In genomic region chr12:113528606-113529005, GRCh38 we compare ENCODE assay signal across 23 cellular contexts. TPM values are rescaled to one million over a fixed set of nuclear protein-coding genes. Genes with fewer than 3 reads are reported as not detected.
"Had no signal": no experiment of that assay in that cellular context is flagged by ENCODE, and none has a peak within 500 bp of the region (broad histone marks: within the 10 kb centered on the region; RNA-seq: fewer than 3 reads in every experiment).

No MANE protein-coding gene starts in this region.

- H3K4me3 ChIP-seq: dorsolateral prefrontal cortex, heart right ventricle, mucosa of descending colon, pancreas, suprapubic skin, thyroid gland had no signal

- ATAC-seq: esophagus mucosa; heart right ventricle; left lobe of liver; mucosa of descending colon; naive thymus-derived CD8-positive, alpha-beta T cell; pancreas; right cardiac atrium; stimulated activated effector memory CD8-positive, alpha-beta T cell treated with anti-CD3 and anti-CD28 coated beads, Interleukin-12 subunit alpha, Interleukin-12 subunit beta, amount 100 ng/mL, for 72 hours; stimulated activated naive CD8-positive, alpha-beta T cell treated with anti-CD3 and anti-CD28 coated beads, Interleukin-15, Interleukin-2, amounts not matched to agents 100 U/mL and 50 U/mL, for 24 hours had no signal

- H3K4me1 Mint-ChIP-seq: naive thymus-derived CD8-positive, alpha-beta T cell; stimulated activated effector memory CD8-positive, alpha-beta T cell treated with anti-CD3 and anti-CD28 coated beads, Interleukin-12 subunit alpha, Interleukin-12 subunit beta, amount 100 ng/mL, for 72 hours had no signal

- H3K27ac ChIP-seq: dorsolateral prefrontal cortex, heart right ventricle, pancreas, suprapubic skin, thyroid gland had no signal

- H3K36me3 Mint-ChIP-seq: naive thymus-derived CD8-positive, alpha-beta T cell; stimulated activated effector memory CD8-positive, alpha-beta T cell treated with anti-CD3 and anti-CD28 coated beads, Interleukin-12 subunit alpha, Interleukin-12 subunit beta, amount 100 ng/mL, for 72 hours; type B pancreatic cell had no signal

- H3K9me3 Mint-ChIP-seq: stimulated activated effector memory CD8-positive, alpha-beta T cell treated with anti-CD3 and anti-CD28 coated beads, Interleukin-12 subunit alpha, Interleukin-12 subunit beta, amount 100 ng/mL, for 72 hours; type B pancreatic cell had no signal

- H3K36me3 ChIP-seq: heart right ventricle, pancreas, suprapubic skin, thyroid gland had no signal

- H3K4me3 Mint-ChIP-seq: naive thymus-derived CD8-positive, alpha-beta T cell; stimulated activated effector memory CD8-positive, alpha-beta T cell treated with anti-CD3 and anti-CD28 coated beads, Interleukin-12 subunit alpha, Interleukin-12 subunit beta, amount 100 ng/mL, for 72 hours; type B pancreatic cell had no signal

- H3K9me3 ChIP-seq: heart right ventricle, mucosa of descending colon, pancreas, suprapubic skin, thyroid gland had no signal

- H3K27ac Mint-ChIP-seq: naive thymus-derived CD8-positive, alpha-beta T cell; progenitor cell of endocrine pancreas; stimulated activated effector memory CD8-positive, alpha-beta T cell treated with anti-CD3 and anti-CD28 coated beads, Interleukin-12 subunit alpha, Interleukin-12 subunit beta, amount 100 ng/mL, for 72 hours; type B pancreatic cell had no signal

- DNase-seq: cortex of kidney; dorsolateral prefrontal cortex; effector CD8-positive, alpha-beta T cell; heart right ventricle; mammary epithelial cell; mucosa of descending colon; naive thymus-derived CD8-positive, alpha-beta T cell; nucleus accumbens; pancreas; right cardiac atrium; small intestine; stimulated activated CD4-positive, alpha-beta T cell treated with anti-CD3 and anti-CD28 coated beads, Interleukin-2, amount 100 ng/mL, for 48 hours; stimulated activated CD8-positive, alpha-beta memory T cell treated with anti-CD3 and anti-CD28 coated beads, Interleukin-4, amount 100 ng/mL, for 48 hours; stimulated activated naive CD8-positive, alpha-beta T cell treated with anti-CD3 and anti-CD28 coated beads, Interleukin-15, Interleukin-2, amounts not matched to agents 100 U/mL and 50 U/mL, for 24 hours; thyroid gland had no signal

- H3K4me1 ChIP-seq: heart right ventricle, pancreas, suprapubic skin, thyroid gland had no signal

- H3K27me3 ChIP-seq: thyroid gland had no signal

RNA-seq across cellular contexts. Expression of gene LHX5, which starts 56.9 kb away (rescaled TPM):
- total RNA-seq: dorsolateral prefrontal cortex; esophagus mucosa; fibroblast of lung; heart right ventricle; left lobe of liver; lower leg skin; mucosa of descending colon; naive thymus-derived CD8-positive, alpha-beta T cell; pancreas; right cardiac atrium; suprapubic skin had no signal
- polyA plus RNA-seq: fibroblast of lung; heart right ventricle; naive thymus-derived CD8-positive, alpha-beta T cell; pancreas; right cardiac atrium; small intestine had no signal
